In genomic region chr10:34273340-34273739, GRCh38 we compare ENCODE assay signal across 15 cellular contexts.
DNase-seq lines count a peak whose midpoint lies in the region; ATAC-seq, FAIRE-seq and TF ChIP-seq lines count a peak whose summit lies in the region.
"Had no signal": no experiment of that assay in that cellular context is flagged by ENCODE, and none has a peak within 500 bp of the region (broad histone marks: within the 10 kb centered on the region; RNA-seq: fewer than 3 reads in every experiment).

No MANE protein-coding gene starts in this region.

- H3K27me3 Mint-ChIP-seq in activated CD4-positive, alpha-beta T cell treated with anti-CD3 and anti-CD28 coated beads for 36 hours: peaks cover 3% of the 10 kb centered on the region

- POLR2A ChIA-PET in activated CD4-positive, alpha-beta T cell treated with anti-CD3 and anti-CD28 coated beads for 36 hours (lab: Charles Lee): interaction anchor here (0.6 kb wide), 1 partner anchor 876 kb away, joined by 3 read pairs; no protein-coding TSS in a partner anchor
- POLR2A ChIA-PET in HEK293 (lab: Yijun Ruan, JAX): no interaction called here
- POLR2A ChIA-PET in GM12878 (lab: Charles Lee): no interaction called here

- no peak for FAIRE-seq in GM12878 (lab: Jason Lieb, UNC)
- FAIRE-seq: H54 had no signal

- H3K27ac ChIP-seq in HEK293 (ENCODE audit: extremely low read depth, low read depth, low read length) (no peak overlapping the region), GM12878 (ENCODE audit: control insufficient read depth, insufficient read depth) (no peak overlapping the region), smooth muscle cell (ENCODE audit: low read depth) (no peak overlapping the region)
- H3K27ac ChIP-seq: 22Rv1, GM23248 had no signal

- no peaks in the 10 kb centered on the region for H3K79me2 ChIP-seq in GM12878 (ENCODE audit: control insufficient read depth, insufficient read depth, low read length)
- H3K79me2 ChIP-seq in smooth muscle cell (ENCODE audit: low read depth): no peaks in the 10 kb centered on the region

- intact Hi-C loops in activated CD4-positive, alpha-beta T cell treated with anti-CD3 and anti-CD28 coated beads for 36 hours (cut with DNase I, micrococcal nuclease): no loop called here
- intact Hi-C loops in GM12878 (cut with micrococcal nuclease; ENCODE audit: unreplicated experiment): no loop called here

- TF ChIP-seq EP300 in GM12878 (IDR thresholded peaks at IDR 0.05; ENCODE audit: borderline replicate concordance in 1 of 2, control insufficient read depth in 1 of 2, low read depth in 2 of 2, low read length in 2 of 2): no peak

- no TSS peak for BruUV-seq in GM12878 (replicated peaks; lab: Mats Ljungman, UMichigan)

- CTCF ChIA-PET in activated CD4-positive, alpha-beta T cell treated with anti-CD3 and anti-CD28 coated beads for 36 hours (lab: Charles Lee): interaction anchor here (0.5 to 1.3 kb wide), 2 partner anchors 10 to 301 kb away, joined by 3 read pairs; no protein-coding TSS in a partner anchor
- CTCF ChIA-PET in HEK293 (lab: Yijun Ruan, JAX): no interaction called here
- CTCF ChIA-PET in GM12878 (lab: Yijun Ruan, JAX): interaction anchor here (0.7 to 2.2 kb wide), 4 partner anchors 9 to 48 kb away, joined by 3 to 7 read pairs (median 4); no protein-coding TSS in a partner anchor

- SMC1A ChIA-PET in GM12878 (lab: Charles Lee; ENCODE audit: uncharacterized antibody, unreplicated experiment): interaction anchor here (0.6 to 2.8 kb wide), 8 partner anchors 9 to 365 kb away, joined by 3 to 9 read pairs (median 4); no protein-coding TSS in a partner anchor

- no peaks in the 10 kb centered on the region for H3K36me3 Mint-ChIP-seq in activated CD4-positive, alpha-beta T cell treated with anti-CD3 and anti-CD28 coated beads for 36 hours (ENCODE audit: low read depth)
- H3K36me3 Mint-ChIP-seq: CD8-positive, alpha-beta memory T cell had no signal

- in situ Hi-C loops in GM12878 (cut with MboI): no loop called here

- H2AFZ ChIP-seq in GM12878 (ENCODE audit: control insufficient read depth, low read depth, low read length): no peak overlapping the region
- no peak overlapping the region for H2AFZ ChIP-seq in smooth muscle cell (ENCODE audit: low read depth)
- H2AFZ ChIP-seq: GM23248 had no signal

- H3K4me3 ChIP-seq in HEK293 (ENCODE audit: low read depth, low read length): no peak overlapping the region
- no peak overlapping the region for H3K4me3 ChIP-seq in GM12878
- H3K4me3 ChIP-seq in smooth muscle cell: no peak overlapping the region
- H3K4me3 ChIP-seq: GM23248 had no signal

- H3K36me3 ChIP-seq in HEK293 (ENCODE audit: control insufficient read depth in 2 of 2, insufficient read depth in 1 of 2, low read length in 2 of 2): peaks cover 0 to 7% of the 10 kb centered on the region in 2 experiments; a peak in 2 of 3 replicates
- no peaks in the 10 kb centered on the region for H3K36me3 ChIP-seq in GM12878 (ENCODE audit: control insufficient read depth in 2 of 2, insufficient read depth in 2 of 2, low read length in 1 of 2)
- H3K36me3 ChIP-seq in smooth muscle cell (ENCODE audit: low read depth): no peaks in the 10 kb centered on the region

- H3K9ac ChIP-seq in GM12878 (ENCODE audit: control insufficient read depth, insufficient read depth, low read length) (no peak overlapping the region), smooth muscle cell (ENCODE audit: low read depth) (no peak overlapping the region)
- H3K9ac ChIP-seq: GM23248 had no signal

- RAD21 ChIA-PET in GM12878 (lab: Charles Lee; ENCODE audit: unreplicated experiment): interaction anchor here (1.4 kb wide), 1 partner anchor 30 kb away, joined by 3 read pairs; no protein-coding TSS in a partner anchor

- H3K9me3 ChIP-seq in HEK293 (ENCODE audit: control insufficient read depth, insufficient read depth, low read depth, low read length): no peaks in the 10 kb centered on the region
- H3K9me3 ChIP-seq in GM12878 (replicated peaks; ENCODE audit: control insufficient read depth, insufficient read depth, low read length): no peaks in the 10 kb centered on the region
- H3K9me3 ChIP-seq in smooth muscle cell (replicated peaks; ENCODE audit: low read depth): no peaks in the 10 kb centered on the region
- H3K9me3 ChIP-seq: Caco-2 had no signal

- H4K20me1 ChIP-seq in GM12878 (ENCODE audit: control insufficient read depth, insufficient read depth) (no peaks in the 10 kb centered on the region), smooth muscle cell (ENCODE audit: low read depth) (no peaks in the 10 kb centered on the region)

- no peaks in the 10 kb centered on the region for H3K4me1 Mint-ChIP-seq in activated CD4-positive, alpha-beta T cell treated with anti-CD3 and anti-CD28 coated beads for 36 hours
- H3K4me1 Mint-ChIP-seq: CD8-positive, alpha-beta memory T cell had no signal

- TF ChIP-seq POLR2A in GM12878 (IDR thresholded peaks at IDR 0.05; ENCODE audit: low read depth, low read length): no peak

- no peak for TF ChIP-seq CTCF in HEK293 (tag by site-specific recombination; IDR thresholded peaks at IDR 0.05)
- TF ChIP-seq CTCF in GM12878 (IDR thresholded peaks at IDR 0.05 in 2 of 3, conservative IDR thresholded peaks at IDR 0.05 in 1 of 3; ENCODE audit: control insufficient read depth in 2 of 3, extremely low read depth in 1 of 3, insufficient read depth in 1 of 3, low read depth in 3 of 3, low read length in 3 of 3): no peak
- no peak for TF ChIP-seq CTCF in smooth muscle cell (IDR thresholded peaks at IDR 0.05; ENCODE audit: borderline replicate concordance, insufficient read depth, poor library complexity, severe bottlenecking)

- peak; percentile 60 for ATAC-seq in activated CD4-positive, alpha-beta T cell treated with anti-CD3 and anti-CD28 coated beads for 36 hours
- ATAC-seq in GM12878 (peak; percentile 31; the same call in 2 of the 3 replicates), esophagus mucosa (peak; percentile 99), GM21723 (IDR thresholded peaks at IDR 0.05; ENCODE audit: unreplicated experiment) (no peak)

- H3K27me3 ChIP-seq in GM12878 (replicated peaks in 1 of 2; ENCODE audit: control insufficient read depth in 2 of 2, insufficient read depth in 2 of 2, low read length in 1 of 2): no peaks in the 10 kb centered on the region
- H3K27me3 ChIP-seq in smooth muscle cell (ENCODE audit: low read depth): no peaks in the 10 kb centered on the region

- no peak for TF ChIP-seq RAD21 in GM12878 (IDR thresholded peaks at IDR 0.05; ENCODE audit: insufficient read depth, low read depth, low read length)

- peaks cover 3% of the 10 kb centered on the region for H3F3A ChIP-seq in smooth muscle cell (ENCODE audit: low read depth)

- DNase-seq in activated CD4-positive, alpha-beta T cell treated with anti-CD3 and anti-CD28 coated beads for 36 hours: no peak
- DNase-seq in activated CD4-positive, alpha-beta T cell treated with anti-CD3 and anti-CD28 coated beads for 4 hours: no peak
- DNase-seq in GM12878 (ENCODE audit: low read depth, low spot score) (no peak), smooth muscle cell (lab: John Stamatoyannopoulos, UW; ENCODE audit: unreplicated experiment) (no peak)
- DNase-seq in effector CD4-positive, alpha-beta T cell: no peak
- DNase-seq: Caco-2; CD8-positive, alpha-beta memory T cell; DND-41; GDM1; GM23248 had no signal

- H3K9me3 Mint-ChIP-seq in activated CD4-positive, alpha-beta T cell treated with anti-CD3 and anti-CD28 coated beads for 36 hours (ENCODE audit: low read depth): no peaks in the 10 kb centered on the region

- no peak overlapping the region for H3K4me2 ChIP-seq in GM12878 (ENCODE audit: control insufficient read depth, insufficient read depth)
- H3K4me2 ChIP-seq in smooth muscle cell: no peak overlapping the region

- no peak overlapping the region for H3K27ac Mint-ChIP-seq in activated CD4-positive, alpha-beta T cell treated with anti-CD3 and anti-CD28 coated beads for 36 hours
- H3K27ac Mint-ChIP-seq: CD8-positive, alpha-beta memory T cell had no signal

- no peaks in the 10 kb centered on the region for H3K4me1 ChIP-seq in HEK293 (ENCODE audit: control insufficient read depth, insufficient read depth, low read length)
- no peaks in the 10 kb centered on the region for H3K4me1 ChIP-seq in GM12878 (ENCODE audit: control insufficient read depth, insufficient read depth, low read length)
- H3K4me1 ChIP-seq in smooth muscle cell (ENCODE audit: low read depth): peaks cover 7% of the 10 kb centered on the region
- H3K4me1 ChIP-seq: Caco-2 had no signal

- 43% methylated on average over 1 of the region's 1 CpG for WGBS in GM12878 (ENCODE audit: insufficient coverage, insufficient replicate concordance, low lambda C conversion rate, missing lambda C conversion rate)
- WGBS in smooth muscle cell (ENCODE audit: low lambda C conversion rate): 100% methylated on average over 1 of the region's 1 CpG

- no peak overlapping the region for H3K4me3 Mint-ChIP-seq in activated CD4-positive, alpha-beta T cell treated with anti-CD3 and anti-CD28 coated beads for 36 hours
- H3K4me3 Mint-ChIP-seq: CD8-positive, alpha-beta memory T cell had no signal

TF ChIP-seq in HEK293, 187 proteins besides CTCF, POLR2A, EP300 and RAD21:
- TF ChIP-seq ZNF426 (tag by site-specific recombination; IDR thresholded peaks at IDR 0.05) (no peak), ZNF529 (tag by site-specific recombination; IDR thresholded peaks at IDR 0.05; ENCODE audit: insufficient replicate concordance) (peak; percentile 98), ZNF501 (tag by site-specific recombination; IDR thresholded peaks at IDR 0.05) (no peak), OVOL3 (tag by site-specific recombination; IDR thresholded peaks at IDR 0.05) (no peak), ZNF776 (tag by site-specific recombination; IDR thresholded peaks at IDR 0.05; ENCODE audit: borderline replicate concordance) (no peak), ZNF629 (tag by site-specific recombination; IDR thresholded peaks at IDR 0.05) (no peak)

TF ChIP-seq in GM12878, 131 proteins besides CTCF, POLR2A, EP300 and RAD21 (continues in another document):
- TF ChIP-seq PBX3 (IDR thresholded peaks at IDR 0.05; ENCODE audit: insufficient replicate concordance, low read depth, low read length) (no peak), SP1 (IDR thresholded peaks at IDR 0.05; ENCODE audit: low read depth, low read length) (no peak), TAF1 (IDR thresholded peaks at IDR 0.05; ENCODE audit: borderline replicate concordance, low read depth, low read length) (no peak), SRF (IDR thresholded peaks at IDR 0.05; ENCODE audit: low read depth in 2 of 2, low read length in 2 of 2) (no peak), NFYA (IDR thresholded peaks at IDR 0.05; ENCODE audit: borderline replicate concordance, low read depth, low read length) (no peak), HCFC1 (IDR thresholded peaks at IDR 0.05; ENCODE audit: low read length) (no peak), PAX5 (IDR thresholded peaks at IDR 0.05; ENCODE audit: borderline replicate concordance, low read depth, low read length) (no peak)
